Comparison of ENCODE assay signal across 33 cellular contexts in genomic region chr1:30475966-30476365, GRCh38.
"Had no signal": no experiment of that assay in that cellular context is flagged by ENCODE, and none has a peak within 500 bp of the region (broad histone marks: within the 10 kb centered on the region; RNA-seq: fewer than 3 reads in every experiment).

No MANE protein-coding gene starts in this region.

- H3K4me3 Mint-ChIP-seq: activated B cell treated with CpG ODN at 0.5 μM for 24 hours; activated CD4-positive, alpha-beta memory T cell treated with anti-CD3 and anti-CD28 coated beads for 36 hours; activated CD4-positive, alpha-beta T cell treated with anti-CD3 and anti-CD28 coated beads, Interleukin-2, amount 10 ng/mL, durations not matched to agents 24 days and 14 days; activated CD8-positive, alpha-beta T cell treated with anti-CD3 and anti-CD28 coated beads for 36 hours; activated naive CD4-positive, alpha-beta T cell treated with anti-CD3 and anti-CD28 coated beads for 36 hours; activated naive CD8-positive, alpha-beta T cell treated with anti-CD3 and anti-CD28 coated beads for 36 hours; activated T-cell treated with anti-CD3 and anti-CD28 coated beads, Interleukin-2, amount 50 U/mL, for 4 hours; activated T-cell treated with anti-CD3 and anti-CD28 coated beads, Interleukin-2, amount 50 U/mL, for 72 hours; activated T-helper 1 cell treated with anti-CD3 and anti-CD28 coated beads, Interleukin-12 subunit alpha, Interleukin-12 subunit beta, Interleukin-2, Interleukin-4 antibody, amounts not matched to agents 30 ng/mL and 10 ng/mL and 1 ng/mL, durations not matched to agents 14 hours and 24 hours and 36 hours; activated T-helper 17 cell treated with anti-CD3 and anti-CD28 coated beads, Interleukin-2, amount 50 U/mL, for 72 hours; T-cell; T-helper 2 cell treated with Interferon-gamma antibody and Interleukin-4, amounts not matched to agents 5 μg/mL and 100 μg/mL, for 36 hours had no signal

- H3K27ac ChIP-seq: adrenal gland, body of pancreas, brain microvascular endothelial cell, breast epithelium, VCaP had no signal

- H3K27ac Mint-ChIP-seq: activated B cell treated with CpG ODN at 0.5 μM for 24 hours; activated CD4-positive, alpha-beta memory T cell treated with anti-CD3 and anti-CD28 coated beads for 36 hours; activated CD4-positive, alpha-beta T cell treated with anti-CD3 and anti-CD28 coated beads, Interleukin-2, amount 10 ng/mL, durations not matched to agents 24 days and 14 days; activated CD8-positive, alpha-beta T cell treated with anti-CD3 and anti-CD28 coated beads for 36 hours; activated naive CD4-positive, alpha-beta T cell treated with anti-CD3 and anti-CD28 coated beads for 36 hours; activated naive CD4-positive, alpha-beta T cell treated with anti-CD3 and anti-CD28 coated beads, Interleukin-2, amount 50 U/mL, for 72 hours; activated naive CD8-positive, alpha-beta T cell treated with anti-CD3 and anti-CD28 coated beads for 36 hours; activated T-cell treated with anti-CD3 and anti-CD28 coated beads, Interleukin-2, amount 50 U/mL, for 72 hours; activated T-helper 1 cell treated with anti-CD3 and anti-CD28 coated beads, Interleukin-12 subunit alpha, Interleukin-12 subunit beta, Interleukin-2, Interleukin-4 antibody, amounts not matched to agents 30 ng/mL and 10 ng/mL and 1 ng/mL, durations not matched to agents 14 hours and 24 hours and 36 hours; activated T-helper 17 cell treated with anti-CD3 and anti-CD28 coated beads, Interleukin-2, amount 50 U/mL, for 72 hours; T-cell; T-helper 2 cell treated with Interferon-gamma antibody and Interleukin-4, amounts not matched to agents 5 μg/mL and 100 μg/mL, for 36 hours had no signal

- DNase-seq: activated B cell treated with CpG ODN at 0.5 μM for 24 hours; activated CD4-positive, alpha-beta memory T cell treated with anti-CD3 and anti-CD28 coated beads for 36 hours; activated CD4-positive, alpha-beta T cell treated with anti-CD3 and anti-CD28 coated beads for 4 hours; activated CD4-positive, alpha-beta T cell treated with anti-CD3 and anti-CD28 coated beads, Interleukin-2, amount 10 ng/mL, durations not matched to agents 24 days and 14 days; activated CD4-positive, alpha-beta T cell treated with anti-CD3 and anti-CD28 coated beads, Interleukin-2, amount 50 U/mL, for 1 hour; activated CD4-positive, alpha-beta T cell treated with anti-CD3 and anti-CD28 coated beads, Interleukin-2, amount 50 U/mL, for 4 hours; activated CD4-positive, CD25-positive, alpha-beta regulatory T cell treated with anti-CD3 and anti-CD28 coated beads, Interleukin-2, amount 50 U/mL, for 72 hours; activated CD8-positive, alpha-beta memory T cell treated with anti-CD3 and anti-CD28 coated beads, Interleukin-2, amount 50 U/mL, for 4 hours; activated CD8-positive, alpha-beta T cell treated with anti-CD3 and anti-CD28 coated beads for 36 hours; activated effector memory CD4-positive, alpha-beta T cell treated with anti-CD3 and anti-CD28 coated beads, Interleukin-2, amount 50 U/mL, for 16 hours; activated gamma-delta T cell treated with Interleukin-2 at 50 U/mL for 16 hours; activated naive CD4-positive, alpha-beta T cell; activated naive CD4-positive, alpha-beta T cell treated with anti-CD3 and anti-CD28 coated beads for 36 hours; activated naive CD4-positive, alpha-beta T cell treated with anti-CD3 and anti-CD28 coated beads, Interleukin-2, amount 50 U/mL, for 16 hours; activated naive CD8-positive, alpha-beta T cell treated with anti-CD3 and anti-CD28 coated beads for 36 hours; activated T-cell treated with anti-CD3 and anti-CD28 coated beads for 4 hours; activated T-cell treated with anti-CD3 and anti-CD28 coated beads, Interleukin-2, amount 50 U/mL, for 1 hour; activated T-cell treated with anti-CD3 and anti-CD28 coated beads, Interleukin-2, amount 50 U/mL, for 4 hours; activated T-cell treated with anti-CD3 and anti-CD28 coated beads, Interleukin-2, amount 50 U/mL, for 72 hours; amniotic stem cell; body of pancreas; brain microvascular endothelial cell; central memory CD4-positive, alpha-beta T cell; T-helper 2 cell; T-helper 9 cell had no signal

- H3K27me3 Mint-ChIP-seq: activated CD4-positive, alpha-beta T cell treated with anti-CD3 and anti-CD28 coated beads, Interleukin-2, amount 10 ng/mL, durations not matched to agents 24 days and 14 days; activated naive CD8-positive, alpha-beta T cell treated with anti-CD3 and anti-CD28 coated beads for 36 hours had no signal

- H3K4me1 Mint-ChIP-seq: activated B cell treated with CpG ODN at 0.5 μM for 24 hours; activated CD4-positive, alpha-beta T cell treated with anti-CD3 and anti-CD28 coated beads, Interleukin-2, amount 10 ng/mL, durations not matched to agents 24 days and 14 days; activated naive CD8-positive, alpha-beta T cell treated with anti-CD3 and anti-CD28 coated beads for 36 hours; activated T-helper 17 cell treated with anti-CD3 and anti-CD28 coated beads, Interleukin-2, amount 50 U/mL, for 72 hours; T-cell had no signal

- H3K9me3 ChIP-seq: adrenal gland had no signal

- ATAC-seq: activated CD8-positive, alpha-beta T cell treated with anti-CD3 and anti-CD28 coated beads for 36 hours; activated naive CD4-positive, alpha-beta T cell treated with anti-CD3 and anti-CD28 coated beads, Interleukin-2, amount 50 U/mL, for 72 hours; activated T-cell treated with anti-CD3 and anti-CD28 coated beads, Interleukin-2, amount 50 U/mL, for 4 hours; activated T-cell treated with anti-CD3 and anti-CD28 coated beads, Interleukin-2, amount 50 U/mL, for 72 hours; activated T-helper 17 cell treated with anti-CD3 and anti-CD28 coated beads, Interleukin-2, amount 50 U/mL, for 72 hours; body of pancreas; T-cell had no signal

- H3K27me3 ChIP-seq: adrenal gland, body of pancreas, brain microvascular endothelial cell, breast epithelium had no signal

- H3K36me3 ChIP-seq: adrenal gland, brain microvascular endothelial cell, breast epithelium had no signal

- H3K36me3 Mint-ChIP-seq: T-cell had no signal

- H3K4me3 ChIP-seq: adrenal gland, body of pancreas, breast epithelium had no signal

- H3K4me1 ChIP-seq: adrenal gland, body of pancreas, breast epithelium had no signal
